8 cellular contexts compared by ENCODE assay signal in genomic region chr1:207565546-207566468, GRCh38.
A peak's percentile ranks its signal among the peaks of the same experiment; 100 is the strongest.
DNase-seq lines count a peak whose midpoint lies in the region; ATAC-seq and TF ChIP-seq lines count a peak whose summit lies in the region.

No MANE protein-coding gene starts in this region.

- H3K4me1 Mint-ChIP-seq in HFFc6 (ENCODE audit: low read depth) (no peaks in the 10 kb centered on the region), mesothelial cell of epicardium (no peaks in the 10 kb centered on the region)

- no peaks in the 10 kb centered on the region for H3K9me3 Mint-ChIP-seq in HFFc6
- H3K9me3 Mint-ChIP-seq in mesothelial cell of epicardium: no peaks in the 10 kb centered on the region

- no peak for ATAC-seq in HG02571 (IDR thresholded peaks at IDR 0.05; ENCODE audit: unreplicated experiment)
- ATAC-seq in esophagus mucosa: no peak

- 68 to 77% (median 71%) methylated on average over 3 to 4 of the region's 4 CpGs for WGBS in adrenal gland, 4 donors

- no peak overlapping the region for H3K27ac Mint-ChIP-seq in HFFc6
- no peak overlapping the region for H3K27ac Mint-ChIP-seq in mesothelial cell of epicardium

- peak; percentile 69 for TF ChIP-seq CTCF in HFFc6 (IDR thresholded peaks at IDR 0.05)
- peak in 3 of 6 experiments; percentile 6 to 32 (median 22) for TF ChIP-seq CTCF in adrenal gland (IDR thresholded peaks at IDR 0.05)
- TF ChIP-seq CTCF in mesothelial cell of epicardium (IDR thresholded peaks at IDR 0.05; ENCODE audit: unreplicated experiment): no peak

- H3K9me3 ChIP-seq in adrenal gland (replicated peaks in 1 of 3): no peaks in the 10 kb centered on the region

- no peaks in the 10 kb centered on the region for H3K36me3 ChIP-seq in adrenal gland (replicated peaks in 1 of 2)

- no peak overlapping the region for H3K27ac ChIP-seq in adrenal gland

- H3K4me1 ChIP-seq in adrenal gland (replicated peaks in 1 of 2): no peaks in the 10 kb centered on the region

- H3K27me3 Mint-ChIP-seq in HFFc6 (ENCODE audit: insufficient read depth): peaks cover 3% of the 10 kb centered on the region; the same call in 1 of the 2 replicates
- peaks cover 3% of the 10 kb centered on the region for H3K27me3 Mint-ChIP-seq in mesothelial cell of epicardium (ENCODE audit: low read depth)

- DNase-seq in DMS53 (lab: John Stamatoyannopoulos, UW) (peak; percentile 62), HFFc6 (no peak), adrenal gland (peak in 4 of 7 donors; percentile 8 to 29 (median 16)), medulla oblongata (ENCODE audit: extremely low spot score) (peak; percentile 67), mesothelial cell of epicardium (ENCODE audit: low spot score in 2 of 2, unreplicated experiment in 2 of 2) (no peak)
- DNase-seq in stimulated activated CD4-positive, alpha-beta T cell treated with anti-CD3 and anti-CD28 coated beads, Interleukin-12 subunit alpha, Interleukin-12 subunit beta, amount 100 ng/mL, for 4 hours: no peak

- intact Hi-C loops in adrenal gland (cut with DNase I): no loop called here

- no peak overlapping the region for H3K4me3 ChIP-seq in adrenal gland

- TF ChIP-seq POLR2A in adrenal gland (IDR thresholded peaks at IDR 0.05): no peak

- no peaks in the 10 kb centered on the region for H3K36me3 Mint-ChIP-seq in HFFc6 (ENCODE audit: low read depth)
- no peaks in the 10 kb centered on the region for H3K36me3 Mint-ChIP-seq in mesothelial cell of epicardium

- no peaks in the 10 kb centered on the region for H3K27me3 ChIP-seq in adrenal gland

- H3K4me3 Mint-ChIP-seq in HFFc6: no peak overlapping the region
- no peak overlapping the region for H3K4me3 Mint-ChIP-seq in mesothelial cell of epicardium

Comparison
In these comparisons a context has a peak if more than half of its experiments do, and no peak if none do; other contexts are left out.
1. DNase-seq: peak in DMS53 (single experiment), adrenal gland (4 of 7) and medulla oblongata (single experiment); none in HFFc6 (single experiment), mesothelial cell of epicardium (0 of 2) and stimulated activated CD4-positive, alpha-beta T cell treated with anti-CD3 and anti-CD28 coated beads, Interleukin-12 subunit alpha, Interleukin-12 subunit beta, amount 100 ng/mL, for 4 hours (single experiment).